ENCODE assay signal across 1 cellular context in the genomic region with DNA sequence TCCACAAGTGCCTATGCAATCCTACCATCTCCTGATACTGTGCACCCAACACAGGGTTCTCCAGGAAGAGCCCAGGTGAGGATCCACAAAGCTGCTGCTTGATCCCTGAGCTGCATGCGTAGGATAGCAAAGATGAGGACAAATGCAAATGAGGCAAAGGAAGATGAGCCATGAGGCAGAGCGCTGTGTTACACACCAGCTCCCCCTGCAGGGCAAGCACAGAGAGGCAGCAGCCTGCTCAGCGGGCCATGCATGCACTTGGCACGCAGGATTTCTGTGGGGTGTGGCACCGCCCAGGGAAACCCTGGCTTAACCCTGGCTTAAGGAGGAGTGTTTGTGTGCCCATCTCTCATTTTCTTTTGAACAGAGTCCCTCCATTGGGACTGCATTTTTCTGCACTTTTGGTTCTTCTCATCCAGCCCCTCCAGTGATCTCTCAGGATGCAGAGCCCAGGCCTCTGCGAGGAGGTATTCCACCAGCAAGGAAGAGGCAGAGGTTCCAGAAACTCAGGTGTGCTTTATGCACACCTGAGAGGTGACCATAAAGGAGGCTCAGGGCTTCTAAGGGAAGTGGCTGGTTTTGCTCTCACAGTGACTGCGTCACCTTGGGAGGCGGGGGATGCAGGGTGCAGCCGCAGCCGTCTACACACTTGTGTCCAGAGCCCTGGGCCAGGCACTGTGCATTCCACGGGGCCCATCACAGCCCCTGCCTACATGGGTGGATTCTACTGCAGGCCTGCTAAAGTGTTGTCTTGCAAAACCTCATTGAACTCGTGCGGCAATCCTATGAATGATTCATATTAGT.
TF ChIP-seq lines count a peak whose summit lies in the region.

No MANE protein-coding gene starts in this region.

TF ChIP-seq in K562, 482 proteins besides CTCF, POLR2A, EP300 and RAD21 (continued from another document):
- TF ChIP-seq, protein P1, sequence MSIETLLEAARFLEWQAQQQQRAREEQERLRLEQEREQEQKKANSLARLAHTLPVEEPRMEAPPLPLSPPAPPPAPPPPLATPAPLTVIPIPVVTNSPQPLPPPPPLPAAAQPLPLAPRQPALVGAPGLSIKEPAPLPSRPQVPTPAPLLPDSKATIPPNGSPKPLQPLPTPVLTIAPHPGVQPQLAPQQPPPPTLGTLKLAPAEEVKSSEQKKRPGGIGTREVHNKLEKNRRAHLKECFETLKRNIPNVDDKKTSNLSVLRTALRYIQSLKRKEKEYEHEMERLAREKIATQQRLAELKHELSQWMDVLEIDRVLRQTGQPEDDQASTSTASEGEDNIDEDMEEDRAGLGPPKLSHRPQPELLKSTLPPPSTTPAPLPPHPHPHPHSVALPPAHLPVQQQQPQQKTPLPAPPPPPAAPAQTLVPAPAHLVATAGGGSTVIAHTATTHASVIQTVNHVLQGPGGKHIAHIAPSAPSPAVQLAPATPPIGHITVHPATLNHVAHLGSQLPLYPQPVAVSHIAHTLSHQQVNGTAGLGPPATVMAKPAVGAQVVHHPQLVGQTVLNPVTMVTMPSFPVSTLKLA (conservative IDR thresholded peaks at IDR 0.05), result peak in 1 of 2 experiments; percentile 31; a peak in 1 of 4 replicates
- no peak for TF ChIP-seq SMARCB1 (IDR thresholded peaks at IDR 0.05; ENCODE audit: insufficient read length, low read depth)
- TF ChIP-seq SMC3 (conservative IDR thresholded peaks at IDR 0.05; ENCODE audit: insufficient read depth, low read depth, low read length), result peak; percentile 90
- TF ChIP-seq CHD1 (IDR thresholded peaks at IDR 0.05; ENCODE audit: low read length), result no peak
- TF ChIP-seq PRPF4 (IDR thresholded peaks at IDR 0.05; ENCODE audit: insufficient read depth, low read depth, low read length, poor library complexity, severe bottlenecking), result no peak
- no peak for TF ChIP-seq ZNF778 (CRISPR knock-in tag; IDR thresholded peaks at IDR 0.05)
- TF ChIP-seq KDM1A (IDR thresholded peaks at IDR 0.05), result peak in 1 of 2 experiments; percentile 6; a peak in 1 of 4 replicates
- TF ChIP-seq STAG1 (CRISPR knock-in tag; IDR thresholded peaks at IDR 0.05; ENCODE audit: borderline replicate concordance), result peak; percentile 78
- TF ChIP-seq CTBP1 (IDR thresholded peaks at IDR 0.05; ENCODE audit: borderline replicate concordance), result peak; percentile 64; the same call in 1 of the 2 replicates
- TF ChIP-seq JUND (IDR thresholded peaks at IDR 0.05; ENCODE audit: borderline replicate concordance, low read depth, low read length), result 0 out of 2 replicates have a peak, but pooled peaks have one; percentile 31
- peak; percentile 8; the same call in 1 of the 3 replicates for TF ChIP-seq JUND (tag; IDR thresholded peaks at IDR 0.05; ENCODE audit: borderline replicate concordance, low read depth, low read length)
- TF ChIP-seq, protein P2, sequence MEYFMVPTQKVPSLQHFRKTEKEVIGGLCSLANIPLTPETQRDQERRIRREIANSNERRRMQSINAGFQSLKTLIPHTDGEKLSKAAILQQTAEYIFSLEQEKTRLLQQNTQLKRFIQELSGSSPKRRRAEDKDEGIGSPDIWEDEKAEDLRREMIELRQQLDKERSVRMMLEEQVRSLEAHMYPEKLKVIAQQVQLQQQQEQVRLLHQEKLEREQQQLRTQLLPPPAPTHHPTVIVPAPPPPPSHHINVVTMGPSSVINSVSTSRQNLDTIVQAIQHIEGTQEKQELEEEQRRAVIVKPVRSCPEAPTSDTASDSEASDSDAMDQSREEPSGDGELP (CRISPR knock-in tag; IDR thresholded peaks at IDR 0.05; ENCODE audit: borderline replicate concordance), result peak; percentile 41
- 0 out of 4 replicates have a peak, but pooled peaks of 1 of the 2 experiments have one; percentile 20 for TF ChIP-seq MAZ (CRISPR knock-in tag; conservative IDR thresholded peaks at IDR 0.05 in 1 of 2, IDR thresholded peaks at IDR 0.05 in 1 of 2)
- TF ChIP-seq, protein P3, sequence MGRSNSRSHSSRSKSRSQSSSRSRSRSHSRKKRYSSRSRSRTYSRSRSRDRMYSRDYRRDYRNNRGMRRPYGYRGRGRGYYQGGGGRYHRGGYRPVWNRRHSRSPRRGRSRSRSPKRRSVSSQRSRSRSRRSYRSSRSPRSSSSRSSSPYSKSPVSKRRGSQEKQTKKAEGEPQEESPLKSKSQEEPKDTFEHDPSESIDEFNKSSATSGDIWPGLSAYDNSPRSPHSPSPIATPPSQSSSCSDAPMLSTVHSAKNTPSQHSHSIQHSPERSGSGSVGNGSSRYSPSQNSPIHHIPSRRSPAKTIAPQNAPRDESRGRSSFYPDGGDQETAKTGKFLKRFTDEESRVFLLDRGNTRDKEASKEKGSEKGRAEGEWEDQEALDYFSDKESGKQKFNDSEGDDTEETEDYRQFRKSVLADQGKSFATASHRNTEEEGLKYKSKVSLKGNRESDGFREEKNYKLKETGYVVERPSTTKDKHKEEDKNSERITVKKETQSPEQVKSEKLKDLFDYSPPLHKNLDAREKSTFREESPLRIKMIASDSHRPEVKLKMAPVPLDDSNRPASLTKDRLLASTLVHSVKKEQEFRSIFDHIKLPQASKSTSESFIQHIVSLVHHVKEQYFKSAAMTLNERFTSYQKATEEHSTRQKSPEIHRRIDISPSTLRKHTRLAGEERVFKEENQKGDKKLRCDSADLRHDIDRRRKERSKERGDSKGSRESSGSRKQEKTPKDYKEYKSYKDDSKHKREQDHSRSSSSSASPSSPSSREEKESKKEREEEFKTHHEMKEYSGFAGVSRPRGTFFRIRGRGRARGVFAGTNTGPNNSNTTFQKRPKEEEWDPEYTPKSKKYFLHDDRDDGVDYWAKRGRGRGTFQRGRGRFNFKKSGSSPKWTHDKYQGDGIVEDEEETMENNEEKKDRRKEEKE (IDR thresholded peaks at IDR 0.05; ENCODE audit: borderline replicate concordance in 1 of 2, control insufficient read depth in 1 of 2, low read depth in 2 of 2, low read length in 1 of 2), result no peak
- TF ChIP-seq ARID2 (IDR thresholded peaks at IDR 0.05), result peak; percentile 73; the same call in 1 of the 2 replicates
- TF ChIP-seq SRSF3 (IDR thresholded peaks at IDR 0.05; ENCODE audit: insufficient read depth, low read length), result no peak
- no peak for TF ChIP-seq TAF7 (tag; IDR thresholded peaks at IDR 0.05)
- TF ChIP-seq HDAC3 (IDR thresholded peaks at IDR 0.05; ENCODE audit: borderline replicate concordance, partially characterized antibody), result no peak
- peak in 1 of 3 experiments; percentile 35 for TF ChIP-seq YY1 (IDR thresholded peaks at IDR 0.05; ENCODE audit: borderline replicate concordance in 1 of 3, control insufficient read depth in 1 of 3, extremely low read depth in 1 of 3, insufficient read depth in 3 of 3, insufficient read length in 1 of 3, insufficient replicate concordance in 2 of 3, low read depth in 1 of 3, low read length in 2 of 3)
- no peak for TF ChIP-seq U2AF1 (optimal IDR thresholded peaks at IDR 0.05; ENCODE audit: low read depth, low read length)
- TF ChIP-seq, protein P4, sequence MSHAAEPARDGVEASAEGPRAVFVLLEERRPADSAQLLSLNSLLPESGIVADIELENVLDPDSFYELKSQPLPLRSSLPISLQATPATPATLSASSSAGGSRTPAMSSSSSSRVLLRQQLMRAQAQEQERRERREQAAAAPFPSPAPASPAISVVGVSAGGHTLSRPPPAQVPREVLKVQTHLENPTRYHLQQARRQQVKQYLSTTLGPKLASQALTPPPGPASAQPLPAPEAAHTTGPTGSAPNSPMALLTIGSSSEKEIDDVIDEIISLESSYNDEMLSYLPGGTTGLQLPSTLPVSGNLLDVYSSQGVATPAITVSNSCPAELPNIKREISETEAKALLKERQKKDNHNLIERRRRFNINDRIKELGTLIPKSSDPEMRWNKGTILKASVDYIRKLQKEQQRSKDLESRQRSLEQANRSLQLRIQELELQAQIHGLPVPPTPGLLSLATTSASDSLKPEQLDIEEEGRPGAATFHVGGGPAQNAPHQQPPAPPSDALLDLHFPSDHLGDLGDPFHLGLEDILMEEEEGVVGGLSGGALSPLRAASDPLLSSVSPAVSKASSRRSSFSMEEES (CRISPR knock-in tag; IDR thresholded peaks at IDR 0.05), result no peak
